Comparison of ENCODE assay signal across 8 cellular contexts in genomic region chr1:29124366-29125236, GRCh38. TPM values are rescaled to one million over a fixed set of nuclear protein-coding genes. Genes with fewer than 3 reads are reported as not detected.
DNase-seq lines count a peak whose midpoint lies in the region; ATAC-seq and TF ChIP-seq lines count a peak whose summit lies in the region.

No MANE protein-coding gene starts in this region.

- H3K4me1 Mint-ChIP-seq in activated B cell treated with CpG ODN at 0.5 μM for 24 hours = peaks cover 19% of the 10 kb centered on the region

- H3K36me3 Mint-ChIP-seq in activated B cell treated with CpG ODN at 0.5 μM for 24 hours (ENCODE audit: low read depth) = peaks cover 5% of the 10 kb centered on the region

- peak overlapping the region; percentile 79 for H3K4me3 Mint-ChIP-seq in activated B cell treated with CpG ODN at 0.5 μM for 24 hours

- no peak for TF ChIP-seq CTCF in activated B cell treated with CpG ODN at 0.5 μM for 24 hours (IDR thresholded peaks at IDR 0.05)

- POLR2A ChIA-PET in activated B cell treated with CpG ODN at 0.5 μM for 24 hours (lab: Charles Lee) = interaction anchor here (0.6 to 0.8 kb wide), 2 partner anchors 11 to 889 kb away, joined by 3 read pairs; no protein-coding TSS in a partner anchor

- CTCF ChIA-PET in activated B cell treated with CpG ODN at 0.5 μM for 24 hours (lab: Charles Lee) = no interaction called here

- no peak overlapping the region for H3K27ac Mint-ChIP-seq in activated B cell treated with CpG ODN at 0.5 μM for 24 hours

- intact Hi-C loops in activated B cell treated with CpG ODN at 0.5 μM for 24 hours (cut with micrococcal nuclease) = loop anchor here (1.0 kb wide), 1 partner anchor 57 kb away; the partner anchor contains the start of gene SRSF4

- DNase-seq in AG20443 (ENCODE audit: low spot score) (peak; percentile 96), HS-5 (ENCODE audit: low read depth) (peak; percentile 41), activated B cell treated with CpG ODN at 0.5 μM for 24 hours (peak; percentile 56)
- DNase-seq in central memory CD4-positive, alpha-beta T cell = peak; percentile 30
- peak; percentile 61 for DNase-seq in stimulated activated CD4-positive, alpha-beta T cell treated with anti-CD3 and anti-CD28 coated beads, Interleukin-4, amount 100 ng/mL, for 24 hours

- peaks cover 10% of the 10 kb centered on the region for H3K27me3 Mint-ChIP-seq in activated B cell treated with CpG ODN at 0.5 μM for 24 hours

- H3K27ac ChIP-seq in layer of hippocampus (ENCODE audit: low read depth, low read length) = peak overlapping the region; percentile 46

- no peaks in the 10 kb centered on the region for H3K9me3 Mint-ChIP-seq in activated B cell treated with CpG ODN at 0.5 μM for 24 hours

- H3K27me3 ChIP-seq in layer of hippocampus (ENCODE audit: control insufficient read depth, insufficient read depth, low read length) = peaks cover 29% of the 10 kb centered on the region

- ATAC-seq in activated B cell treated with CpG ODN at 0.5 μM for 24 hours (ENCODE audit: low read depth) (peak; percentile 49), GM18861 (IDR thresholded peaks at IDR 0.05; ENCODE audit: unreplicated experiment) (no peak), GM21447 (IDR thresholded peaks at IDR 0.05; ENCODE audit: unreplicated experiment) (no peak)

RNA-seq across cellular contexts. Expression of gene TMEM200B, which starts 0.9 kb away (rescaled TPM):
- total RNA-seq in activated B cell treated with CpG ODN at 0.5 μM for 24 hours = not detected in 2 replicates

RNA-seq across cellular contexts. Expression of gene SRSF4, which starts 57.1 kb away (rescaled TPM):
- total RNA-seq in activated B cell treated with CpG ODN at 0.5 μM for 24 hours = 80.3 and 92.6 TPM in 2 replicates

Comparison
In these comparisons a context has a peak if more than half of its experiments do, and no peak if none do; other contexts are left out.
1. DNase-seq: peak in every context shown above with its lines; median percentile 96 in AG20443; 61 in stimulated activated CD4-positive, alpha-beta T cell treated with anti-CD3 and anti-CD28 coated beads, Interleukin-4, amount 100 ng/mL, for 24 hours; 56 in activated B cell treated with CpG ODN at 0.5 μM for 24 hours; 41 in HS-5; 30 in central memory CD4-positive, alpha-beta T cell.